25 cellular contexts compared by ENCODE assay signal in genomic region chr3:34381243-34381642, GRCh38.
"Had no signal": no experiment of that assay in that cellular context is flagged by ENCODE, and none has a peak within 500 bp of the region (broad histone marks: within the 10 kb centered on the region; RNA-seq: fewer than 3 reads in every experiment).

No MANE protein-coding gene starts in this region.

- H3K4me1 ChIP-seq: esophagus muscularis mucosa, foreskin keratinocyte, gastroesophageal sphincter, heart right ventricle, parathyroid adenoma, right atrium auricular region, suprapubic skin, vagina had no signal

- DNase-seq: dermis blood vessel endothelial cell; effector memory CD4-positive, alpha-beta T cell; foreskin keratinocyte; glutamatergic neuron; heart right ventricle; hippocampal formation; left cardiac atrium; left ventricle myocardium superior; naive B cell; stimulated activated CD4-positive, alpha-beta T cell treated with anti-CD3 and anti-CD28 coated beads, Interleukin-15, amount 100 ng/mL, for 24 hours; stimulated activated CD4-positive, alpha-beta T cell treated with anti-CD3 and anti-CD28 coated beads, Interleukin-4, amount 100 ng/mL, for 1 hour; stimulated activated CD8-positive, alpha-beta memory T cell treated with anti-CD3 and anti-CD28 coated beads, Interleukin-4, amount 100 ng/mL, for 48 hours; stimulated activated naive CD4-positive, alpha-beta T cell; stimulated activated naive CD8-positive, alpha-beta T cell treated with anti-CD3 and anti-CD28 coated beads, Interleukin-15, amount 100 ng/mL, for 72 hours; trophoblast cell had no signal

- H3K4me3 ChIP-seq: coronary artery, esophagus muscularis mucosa, gastroesophageal sphincter, heart right ventricle, lung, right atrium auricular region, skin epidermis, suprapubic skin, vagina had no signal

- H3K36me3 ChIP-seq: esophagus muscularis mucosa, gastroesophageal sphincter, heart right ventricle, neutrophil, right atrium auricular region, suprapubic skin, vagina had no signal

- H3K27me3 ChIP-seq: esophagus muscularis mucosa, foreskin keratinocyte, gastroesophageal sphincter, heart right ventricle, neutrophil, right atrium auricular region, suprapubic skin, vagina had no signal

- H3K27ac ChIP-seq: coronary artery, esophagus muscularis mucosa, foreskin keratinocyte, gastroesophageal sphincter, heart right ventricle, neutrophil, parathyroid adenoma, right atrium auricular region, skin epidermis, suprapubic skin, vagina had no signal

- H3K9me3 ChIP-seq: esophagus muscularis mucosa, gastroesophageal sphincter, heart right ventricle, neutrophil, right atrium auricular region, suprapubic skin, vagina had no signal
